In genomic region chr7:36736827-36737211, GRCh38 we compare ENCODE assay signal across 8 cellular contexts. TPM values are rescaled to one million over a fixed set of nuclear protein-coding genes. Genes with fewer than 3 reads are reported as not detected.
DNase-seq lines count a peak whose midpoint lies in the region; ATAC-seq, FAIRE-seq and TF ChIP-seq lines count a peak whose summit lies in the region.

No MANE protein-coding gene starts in this region.

- H3K4me3 ChIP-seq in Karpas-422 (ENCODE audit: low read length), result no peak overlapping the region
- H3K4me3 ChIP-seq in right cardiac atrium (ENCODE audit: low read length), result no peak overlapping the region
- no peak overlapping the region for H3K4me3 ChIP-seq in prostate gland

- DNase-seq in GM12892 (ENCODE audit: insufficient read length) (no peak), Karpas-422 (peak; percentile 47), right cardiac atrium (no peak), NCI-H2196 treated with DMSO at 0.1 percent for 48 hours (lab: John Stamatoyannopoulos, UW; ENCODE audit: unreplicated experiment) (no peak), prostate gland (ENCODE audit: low spot score) (no peak), 8988T (no peak), NCI-H1436 treated with DMSO at 0.1 percent for 48 hours (lab: John Stamatoyannopoulos, UW) (no peak)

- H3K9me2 ChIP-seq in Karpas-422 (replicated peaks; ENCODE audit: insufficient read depth, low read length), result no peaks in the 10 kb centered on the region

- TF ChIP-seq CTCF in prostate gland (IDR thresholded peaks at IDR 0.05), result no peak

- TF ChIP-seq POLR2A in GM12892 (IDR thresholded peaks at IDR 0.05; ENCODE audit: low read depth, low read length) (no peak), prostate gland (IDR thresholded peaks at IDR 0.05) (no peak)

- intact Hi-C loops in right cardiac atrium (cut with DNase I), result no loop called here
- intact Hi-C loops in prostate gland (cut with DNase I), result no loop called here

- peak; percentile 89 for FAIRE-seq in GM12892 (lab: Jason Lieb, UNC)

- H3K27me3 ChIP-seq in Karpas-422 (ENCODE audit: low read length) (0 out of 2 replicates have a peak, but pooled peaks cover 3% of the 10 kb centered on the region), right cardiac atrium (ENCODE audit: control insufficient read depth, insufficient read depth) (no peaks in the 10 kb centered on the region), prostate gland (replicated peaks; ENCODE audit: insufficient read depth) (no peaks in the 10 kb centered on the region)

- no peaks in the 10 kb centered on the region for H4K20me1 ChIP-seq in Karpas-422 (ENCODE audit: insufficient read depth, low read depth, low read length)

- ATAC-seq in GM21529 (IDR thresholded peaks at IDR 0.05; ENCODE audit: unreplicated experiment), result peak; percentile 97
- ATAC-seq in right cardiac atrium, result peak; percentile 35 to 55

- H3K36me3 ChIP-seq in Karpas-422 (ENCODE audit: insufficient read depth, low read length) (no peaks in the 10 kb centered on the region), prostate gland (no peaks in the 10 kb centered on the region)

- no peaks in the 10 kb centered on the region for H3K9me3 ChIP-seq in Karpas-422 (ENCODE audit: low read length)
- H3K9me3 ChIP-seq in right cardiac atrium (ENCODE audit: control insufficient read depth, low read length), result no peaks in the 10 kb centered on the region
- H3K9me3 ChIP-seq in prostate gland, result no peaks in the 10 kb centered on the region

- no peak overlapping the region for H3K4me2 ChIP-seq in Karpas-422 (ENCODE audit: low read depth, low read length, poor library complexity, severe bottlenecking)

- H3K4me1 ChIP-seq in Karpas-422 (ENCODE audit: low read length) (peaks cover 9% of the 10 kb centered on the region), right cardiac atrium (ENCODE audit: control insufficient read depth, insufficient read depth, low read length) (peaks cover 1% of the 10 kb centered on the region), prostate gland (replicated peaks) (no peaks in the 10 kb centered on the region)

- H2AFZ ChIP-seq in Karpas-422 (ENCODE audit: low read length), result no peak overlapping the region

- WGBS in right cardiac atrium, result 70% methylated on average over 7 of the region's 7 CpGs
- WGBS in prostate gland, result 91% methylated on average over 7 of the region's 7 CpGs

- no peak overlapping the region for H3K9ac ChIP-seq in Karpas-422 (ENCODE audit: low read length)

- no peaks in the 10 kb centered on the region for H3K79me2 ChIP-seq in Karpas-422 (ENCODE audit: low read length)

- H3K27ac ChIP-seq in Karpas-422 (ENCODE audit: low read length), result no peak overlapping the region
- H3K27ac ChIP-seq in right cardiac atrium (ENCODE audit: low read length), result no peak overlapping the region
- H3K27ac ChIP-seq in prostate gland, result no peak overlapping the region

RNA-seq across cellular contexts. Expression of gene AOAH, which starts 12.5 kb away (rescaled TPM):
- polyA plus RNA-seq in GM12892 (2012; ENCODE audit: missing spikeins), result 0.40 TPM
- 1.4 TPM in 1 of 2 replicates, not detected in the other for total RNA-seq in Karpas-422 (2014; rRNA removed; shearing (Covaris generic); ENCODE audit: low replicate concordance)
- total RNA-seq in right cardiac atrium (1 to 10 TPM; 3.1 to 6.0 (median 4.6) TPM), prostate gland (1 to 10 TPM; 4.1 to 4.8 TPM)
- polyA plus RNA-seq in right cardiac atrium, result 1.1 TPM
